In genomic region chr11:118929496-118930151, GRCh38 we compare ENCODE assay signal across 8 cellular contexts. TPM values are rescaled to one million over a fixed set of nuclear protein-coding genes. Genes with fewer than 3 reads are reported as not detected.
DNase-seq lines count a peak whose midpoint lies in the region; ATAC-seq and TF ChIP-seq lines count a peak whose summit lies in the region.

No MANE protein-coding gene starts in this region.

- H3K4me1 Mint-ChIP-seq in CD4-positive, CD25-positive, alpha-beta regulatory T cell: peaks cover 0 to 52% (median 39%) of the 10 kb centered on the region in 4 donors

- peak overlapping the region; percentile 100 for H3K27ac ChIP-seq in CD4-positive, CD25-positive, alpha-beta regulatory T cell (ENCODE audit: insufficient read depth, low read length, poor library complexity, severe bottlenecking)
- peak overlapping the region; percentile 87 for H3K27ac ChIP-seq in HUES64 (ENCODE audit: low read depth, low read length)
- peak overlapping the region; percentile 97 for H3K27ac ChIP-seq in Panc1 (ENCODE audit: low read length)

- no peaks in the 10 kb centered on the region for H3K27me3 ChIP-seq in CD4-positive, CD25-positive, alpha-beta regulatory T cell (ENCODE audit: control insufficient read depth, insufficient read depth, low read length)
- H3K27me3 ChIP-seq in HUES64 (ENCODE audit: insufficient read depth, low read length): peaks cover 7% of the 10 kb centered on the region
- H3K27me3 ChIP-seq in Panc1 (ENCODE audit: control insufficient read depth, insufficient read depth, low read length): no peaks in the 10 kb centered on the region

- no peak for TF ChIP-seq CTCF in Panc1 (IDR thresholded peaks at IDR 0.05)

- ATAC-seq in CD4-positive, CD25-positive, alpha-beta regulatory T cell (ENCODE audit: low read depth in 2 of 2): peak in 1 of 2 donors; percentile 5
- ATAC-seq in Panc1: peak; percentile 48
- ATAC-seq in GM18873 (IDR thresholded peaks at IDR 0.05; ENCODE audit: low FRiP score, unreplicated experiment): no peak

- POLR2A ChIA-PET in Panc1 (lab: Charles Lee): interaction anchor here (0.7 to 1.0 kb wide), 2 partner anchors 19 to 78 kb away, joined by 3 to 5 read pairs; no protein-coding TSS in a partner anchor

- CTCF ChIA-PET in Panc1 (lab: Charles Lee): interaction anchor here (0.5 to 1.4 kb wide), 11 partner anchors 18 to 240 kb away, joined by 3 to 11 read pairs (median 4); no protein-coding TSS in a partner anchor

- peaks cover 4% of the 10 kb centered on the region for H3K36me3 Mint-ChIP-seq in CD4-positive, CD25-positive, alpha-beta regulatory T cell

- DNase-seq in CD4-positive, CD25-positive, alpha-beta regulatory T cell: peak; percentile 80 to 90 (median 82)
- DNase-seq in Panc1 (ENCODE audit: low read depth, low spot score) (no peak), activated T-helper 1 cell treated with Interleukin-2 at 50 U/mL for 16 hours (ENCODE audit: low read depth) (peak; percentile 68), fibroblast of gingiva (ENCODE audit: low read depth) (peak; percentile 87), myocyte (ENCODE audit: low read depth) (peak; percentile 74), stromal cell of bone marrow (ENCODE audit: low read depth) (peak; percentile 67)

- peaks cover 47% of the 10 kb centered on the region for H3K4me1 ChIP-seq in CD4-positive, CD25-positive, alpha-beta regulatory T cell (ENCODE audit: control insufficient read depth, insufficient read depth, low read length, poor library complexity, severe bottlenecking)
- H3K4me1 ChIP-seq in HUES64 (ENCODE audit: insufficient read depth, low read length) (peaks cover 17% of the 10 kb centered on the region), Panc1 (ENCODE audit: control insufficient read depth, insufficient read depth, low read length) (peaks cover 25% of the 10 kb centered on the region)

- in situ Hi-C loops in Panc1 (cut with HindIII; ENCODE audit: low pct_unique_long_range_greater_than_20kb, low sequenced_read_pairs): no loop called here

- H3K9ac ChIP-seq in HUES64 (ENCODE audit: low read depth, low read length): peak overlapping the region; percentile 63

- no TSS peak for BruUV-seq in Panc1 (replicated peaks; lab: Mats Ljungman, UMichigan)

- H3K4me3 Mint-ChIP-seq in CD4-positive, CD25-positive, alpha-beta regulatory T cell: peak overlapping the region; percentile 90 to 97 (median 94)

- intact Hi-C loops in Panc1 (cut with micrococcal nuclease; ENCODE audit: unreplicated experiment): loop anchor here (5.0 kb wide), 1 partner anchor 32 kb away; no protein-coding TSS in a partner anchor

- H3K27me3 Mint-ChIP-seq in CD4-positive, CD25-positive, alpha-beta regulatory T cell: peaks cover 14% of the 10 kb centered on the region

- peak overlapping the region; percentile 98 to 100 (median 99) for H3K27ac Mint-ChIP-seq in CD4-positive, CD25-positive, alpha-beta regulatory T cell

- WGBS in HUES64: 0% methylated on average over 17 of the region's 28 CpGs

- no peaks in the 10 kb centered on the region for H3K36me3 ChIP-seq in CD4-positive, CD25-positive, alpha-beta regulatory T cell (ENCODE audit: control insufficient read depth, insufficient read depth, low read length)
- no peaks in the 10 kb centered on the region for H3K36me3 ChIP-seq in HUES64 (ENCODE audit: insufficient read depth, low read length)
- no peaks in the 10 kb centered on the region for H3K36me3 ChIP-seq in Panc1 (ENCODE audit: control insufficient read depth, insufficient read depth, low read length)

- peak overlapping the region; percentile 77 for H3K4me3 ChIP-seq in CD4-positive, CD25-positive, alpha-beta regulatory T cell (ENCODE audit: low read depth, low read length)
- peak overlapping the region; percentile 87 for H3K4me3 ChIP-seq in HUES64 (ENCODE audit: low read length)
- H3K4me3 ChIP-seq in Panc1 (ENCODE audit: low read depth in 2 of 2, low read length in 2 of 2): peak overlapping the region; percentile 68 to 72

- H3K9me3 ChIP-seq in CD4-positive, CD25-positive, alpha-beta regulatory T cell (ENCODE audit: control insufficient read depth in 2 of 2, low read length in 2 of 2): no peaks in the 10 kb centered on the region
- H3K9me3 ChIP-seq in HUES64 (ENCODE audit: insufficient read depth, low read depth, low read length) (no peaks in the 10 kb centered on the region), Panc1 (ENCODE audit: control insufficient read depth, insufficient read depth, low read depth, low read length) (no peaks in the 10 kb centered on the region)

- peaks cover 0 to 4% (median 0%) of the 10 kb centered on the region in 7 donors for H3K9me3 Mint-ChIP-seq in CD4-positive, CD25-positive, alpha-beta regulatory T cell

RNA-seq across cellular contexts. Expression of gene BCL9L, which starts 3.9 kb away (rescaled TPM):
- total RNA-seq in CD4-positive, CD25-positive, alpha-beta regulatory T cell: 229 TPM
- polyA plus RNA-seq in CD4-positive, CD25-positive, alpha-beta regulatory T cell: 1 to 10 TPM; 2.1 to 4.1 (median 3.1) TPM
- polyA plus RNA-seq in HUES64 (2013, experiment 1 of 2): 21.5 TPM
- polyA plus RNA-seq in HUES64 (2013, experiment 2 of 2): 21.7 TPM
- total RNA-seq in Panc1 (2021; ENCODE audit: unreplicated experiment) (234 TPM), myocyte (15.2 and 22.1 TPM in 2 replicates)
- polyA plus RNA-seq in Panc1 (2012; ENCODE audit: insufficient read length): 207 TPM
- 36.4 TPM for polyA plus RNA-seq in myocyte (2012)

RNA-seq across cellular contexts. Expression of gene UPK2, which starts 26.5 kb away (rescaled TPM):
- not detected for total RNA-seq in CD4-positive, CD25-positive, alpha-beta regulatory T cell
- under 1 TPM; 0.19 to 0.42 (median 0.23) TPM for polyA plus RNA-seq in CD4-positive, CD25-positive, alpha-beta regulatory T cell
- polyA plus RNA-seq in HUES64 (2013, experiment 1 of 2): not detected
- polyA plus RNA-seq in HUES64 (2013, experiment 2 of 2): not detected
- total RNA-seq in Panc1 (2021; ENCODE audit: unreplicated experiment) (0.92 TPM), myocyte (not detected in 2 replicates)
- polyA plus RNA-seq in Panc1 (2012; ENCODE audit: insufficient read length): 4.6 TPM
- 0.82 TPM for polyA plus RNA-seq in myocyte (2012)

RNA-seq across cellular contexts. Expression of gene FOXR1, which starts 41.9 kb away (rescaled TPM):
- total RNA-seq in CD4-positive, CD25-positive, alpha-beta regulatory T cell: not detected
- not detected for polyA plus RNA-seq in CD4-positive, CD25-positive, alpha-beta regulatory T cell
- not detected for polyA plus RNA-seq in HUES64 (2013, experiment 1 of 2)
- not detected for polyA plus RNA-seq in HUES64 (2013, experiment 2 of 2)
- total RNA-seq in Panc1 (2021; ENCODE audit: unreplicated experiment): not detected
- polyA plus RNA-seq in Panc1 (2012; ENCODE audit: insufficient read length): not detected
- total RNA-seq in myocyte: not detected in 2 replicates
- not detected for polyA plus RNA-seq in myocyte (2012)

RNA-seq across cellular contexts. Expression of gene CXCR5, which starts 45.9 kb away (rescaled TPM):
- 4.8 TPM for total RNA-seq in CD4-positive, CD25-positive, alpha-beta regulatory T cell
- 10 to 100 TPM in 1 of 4 donors, 1 to 10 TPM in 3; 3.3 to 10.7 (median 6.0) TPM for polyA plus RNA-seq in CD4-positive, CD25-positive, alpha-beta regulatory T cell
- polyA plus RNA-seq in HUES64 (2013, experiment 1 of 2): not detected
- polyA plus RNA-seq in HUES64 (2013, experiment 2 of 2): not detected
- total RNA-seq in Panc1 (2021; ENCODE audit: unreplicated experiment) (not detected), myocyte (not detected in 2 replicates)
- polyA plus RNA-seq in Panc1 (2012; ENCODE audit: insufficient read length): not detected
- not detected for polyA plus RNA-seq in myocyte (2012)
